Comparison of ENCODE assay signal across 24 cellular contexts in genomic region chr15:97026781-97027180, GRCh38.
"Had no signal": no experiment of that assay in that cellular context is flagged by ENCODE, and none has a peak within 500 bp of the region (broad histone marks: within the 10 kb centered on the region; RNA-seq: fewer than 3 reads in every experiment).

No MANE protein-coding gene starts in this region.

- H3K27ac Mint-ChIP-seq: activated naive CD8-positive, alpha-beta T cell; activated T-helper 2 cell treated with anti-CD3 and anti-CD28 coated beads, Interferon-gamma antibody, Interleukin-2, Interleukin-4, amounts not matched to agents 10 μg/mL and 5 μg/mL and 100 μg/mL, durations not matched to agents 14 hours and 24 hours and 36 hours; natural killer cell treated with Interleukin-12 subunit alpha and Interleukin-12 subunit beta and Interleukin-15 and Interleukin-18, amount 100 ng/mL, for 72 hours; stimulated activated naive CD8-positive, alpha-beta T cell treated with anti-CD3 and anti-CD28 coated beads, Interleukin-15, Interleukin-2, amounts not matched to agents 100 ng/mL and 50 ng/mL, for 24 hours; T-helper 2 cell treated with Interferon-gamma antibody and Interleukin-4, amounts not matched to agents 5 μg/mL and 100 μg/mL, for 36 hours had no signal

- H3K27ac ChIP-seq: adrenal gland, ascending aorta, epithelial cell of prostate, gastroesophageal sphincter, heart left ventricle, left ventricle myocardium inferior, ovary, tibial artery, uterus, WERI-Rb-1 had no signal

- H3K27me3 ChIP-seq: adrenal gland, ascending aorta, gastroesophageal sphincter, heart left ventricle, ovary, tibial artery, uterus had no signal

- H3K4me1 ChIP-seq: adrenal gland, ascending aorta, gastroesophageal sphincter, heart left ventricle, left ventricle myocardium inferior, tibial artery, uterus had no signal

- H3K27me3 Mint-ChIP-seq: activated naive CD8-positive, alpha-beta T cell; natural killer cell treated with Interleukin-12 subunit alpha and Interleukin-12 subunit beta and Interleukin-15 and Interleukin-18, amount 100 ng/mL, for 72 hours; stimulated activated naive CD8-positive, alpha-beta T cell treated with anti-CD3 and anti-CD28 coated beads, Interleukin-15, Interleukin-2, amounts not matched to agents 100 ng/mL and 50 ng/mL, for 24 hours had no signal

- ATAC-seq: activated T-cell treated with anti-CD3 and anti-CD28 coated beads, Interleukin-2, amount 50 U/mL, for 4 hours; gastroesophageal sphincter; heart left ventricle; natural killer cell treated with Interleukin-12 subunit alpha and Interleukin-12 subunit beta and Interleukin-15 and Interleukin-18, amount 100 ng/mL, for 72 hours; right cardiac atrium had no signal

- DNase-seq: activated CD8-positive, alpha-beta memory T cell treated with anti-CD3 and anti-CD28 coated beads, Interleukin-2, amount 50 U/mL, for 4 hours; activated naive CD4-positive, alpha-beta T cell; activated T-cell treated with anti-CD3 and anti-CD28 coated beads, Interleukin-2, amount 50 U/mL, for 4 hours; adrenal gland; cerebellar nuclear complex; cortex of kidney; heart left ventricle; left ventricle myocardium inferior; ovary; right cardiac atrium; stimulated activated CD4-positive, alpha-beta T cell treated with anti-CD3 and anti-CD28 coated beads, Interleukin-12 subunit alpha, Interleukin-12 subunit beta, amount 100 ng/mL, for 4 hours; stimulated activated CD4-positive, alpha-beta T cell treated with anti-CD3 and anti-CD28 coated beads, Interleukin-4, amount 100 ng/mL, for 4 hours; substantia nigra; tibial artery; uterus; WERI-Rb-1 had no signal

- H3K9me3 ChIP-seq: ovary, uterus had no signal

- H3K36me3 Mint-ChIP-seq: activated naive CD8-positive, alpha-beta T cell; natural killer cell treated with Interleukin-12 subunit alpha and Interleukin-12 subunit beta and Interleukin-15 and Interleukin-18, amount 100 ng/mL, for 72 hours had no signal

- H3K4me3 Mint-ChIP-seq: activated naive CD8-positive, alpha-beta T cell; activated T-cell treated with anti-CD3 and anti-CD28 coated beads, Interleukin-2, amount 50 U/mL, for 4 hours; natural killer cell treated with Interleukin-12 subunit alpha and Interleukin-12 subunit beta and Interleukin-15 and Interleukin-18, amount 100 ng/mL, for 72 hours; stimulated activated naive CD8-positive, alpha-beta T cell treated with anti-CD3 and anti-CD28 coated beads, Interleukin-15, Interleukin-2, amounts not matched to agents 100 ng/mL and 50 ng/mL, for 24 hours; T-helper 2 cell treated with Interferon-gamma antibody and Interleukin-4, amounts not matched to agents 5 μg/mL and 100 μg/mL, for 36 hours had no signal

- H3K4me3 ChIP-seq: adrenal gland, ascending aorta, gastroesophageal sphincter, heart left ventricle, left ventricle myocardium inferior, ovary, tibial artery, uterus had no signal

- H3K36me3 ChIP-seq: adrenal gland, ascending aorta, gastroesophageal sphincter, heart left ventricle, left ventricle myocardium inferior, ovary, tibial artery, uterus, WERI-Rb-1 had no signal
